Comparison of ENCODE assay signal across 7 cellular contexts in genomic region chr3:185549111-185549510, GRCh38. TPM values are rescaled to one million over a fixed set of nuclear protein-coding genes. Genes with fewer than 3 reads are reported as not detected.
DNase-seq lines count a peak whose midpoint lies in the region; ATAC-seq and TF ChIP-seq lines count a peak whose summit lies in the region.

No MANE protein-coding gene starts in this region.

- TF ChIP-seq POLR2A in adrenal gland (IDR thresholded peaks at IDR 0.05) (no peak), transverse colon (IDR thresholded peaks at IDR 0.05) (no peak)

- H3K9me3 ChIP-seq in adrenal gland (replicated peaks in 1 of 3) (no peaks in the 10 kb centered on the region), transverse colon (no peaks in the 10 kb centered on the region), OCI-LY7 (ENCODE audit: low read length) (no peaks in the 10 kb centered on the region)

- peak; percentile 96 for DNase-seq in HS-27A (ENCODE audit: low read depth)
- peak; percentile 37 to 92 (median 83) for DNase-seq in adrenal gland
- DNase-seq in left ventricle myocardium superior, result no peak
- DNase-seq in transverse colon, result no peak
- no peak for DNase-seq in NCI-H510A treated with DMSO at 0.1 percent for 48 hours (lab: John Stamatoyannopoulos, UW)
- no peak for DNase-seq in OCI-LY7 (ENCODE audit: low spot score)
- no peak for DNase-seq in GM13977 (ENCODE audit: low spot score)

- no TSS peak for BruUV-seq in OCI-LY7 (replicated peaks; lab: Mats Ljungman, UMichigan)

- no peak overlapping the region for H3K4me2 ChIP-seq in OCI-LY7 (ENCODE audit: low read length)

- H4K20me1 ChIP-seq in OCI-LY7 (ENCODE audit: insufficient read depth, low read length), result no peaks in the 10 kb centered on the region

- peak; percentile 55 for ATAC-seq in left ventricle myocardium superior

- H3K4me3 ChIP-seq in adrenal gland, result no peak overlapping the region
- peak overlapping the region in 1 of 4 donors; percentile 51 for H3K4me3 ChIP-seq in transverse colon
- no peak overlapping the region for H3K4me3 ChIP-seq in OCI-LY7 (ENCODE audit: low read depth, low read length, poor library complexity, severe bottlenecking)

- H3K36me3 ChIP-seq in adrenal gland (replicated peaks in 1 of 2) (no peaks in the 10 kb centered on the region), transverse colon (no peaks in the 10 kb centered on the region), OCI-LY7 (ENCODE audit: insufficient read depth, low read length) (no peaks in the 10 kb centered on the region)

- H3K27ac ChIP-seq in adrenal gland, result no peak overlapping the region
- H3K27ac ChIP-seq in transverse colon, result peak overlapping the region; percentile 66 to 89 (median 84)
- H3K27ac ChIP-seq in OCI-LY7 (ENCODE audit: low read depth, low read length, poor library complexity, severe bottlenecking), result no peak overlapping the region

- no peak overlapping the region for H2AFZ ChIP-seq in OCI-LY7 (ENCODE audit: low read length)

- H3K27me3 ChIP-seq in adrenal gland, result no peaks in the 10 kb centered on the region
- no peaks in the 10 kb centered on the region for H3K27me3 ChIP-seq in transverse colon

- POLR2A ChIA-PET in OCI-LY7 (lab: Charles Lee), result no interaction called here

- in situ Hi-C loops in transverse colon (cut with MboI; ENCODE audit: low pct_ligation_motif_present in 1 of 4, low pct_unique_long_range_greater_than_20kb in 1 of 4, low sequenced_read_pairs in 3 of 4) (no loop called here), GM13977 (cut with MboI; ENCODE audit: low pct_unique_long_range_greater_than_20kb, low sequenced_read_pairs, unreplicated experiment) (no loop called here)

- H3K9me2 ChIP-seq in OCI-LY7 (ENCODE audit: insufficient read depth, low read length), result no peaks in the 10 kb centered on the region

- no peaks in the 10 kb centered on the region for H3K79me2 ChIP-seq in OCI-LY7 (ENCODE audit: insufficient read depth, low read depth, low read length)

- H3K4me1 ChIP-seq in adrenal gland (replicated peaks in 1 of 2), result peaks cover 0 to 7% of the 10 kb centered on the region in 2 donors
- peaks cover 8 to 59% (median 30%) of the 10 kb centered on the region in 4 donors for H3K4me1 ChIP-seq in transverse colon
- no peaks in the 10 kb centered on the region for H3K4me1 ChIP-seq in OCI-LY7 (ENCODE audit: insufficient read depth, low read length, poor library complexity, severe bottlenecking)

- TF ChIP-seq CTCF in adrenal gland (IDR thresholded peaks at IDR 0.05), result no peak
- no peak for TF ChIP-seq CTCF in transverse colon (IDR thresholded peaks at IDR 0.05)
- TF ChIP-seq CTCF in OCI-LY7 (conservative IDR thresholded peaks at IDR 0.05; ENCODE audit: low read length), result no peak
- TF ChIP-seq CTCF in GM13977 (IDR thresholded peaks at IDR 0.05; ENCODE audit: extremely low read depth, insufficient read depth, missing control alignments), result no peak

- WGBS in adrenal gland, 4 donors, result 31 to 45% (median 34%) methylated on average over 3 of the region's 3 CpGs
- 53 to 59% methylated on average over 3 of the region's 3 CpGs for WGBS in transverse colon (ENCODE audit: low coverage in 1 of 2), 2 donors

- intact Hi-C loops in adrenal gland (cut with DNase I) (no loop called here), left ventricle myocardium superior (cut with micrococcal nuclease) (no loop called here), transverse colon (cut with DNase I; ENCODE audit: low total_unique reads) (no loop called here), OCI-LY7 (cut with micrococcal nuclease; ENCODE audit: unreplicated experiment) (no loop called here)

- TF ChIP-seq EP300 in transverse colon (IDR thresholded peaks at IDR 0.05; ENCODE audit: low read depth), result no peak

- CTCF ChIA-PET in OCI-LY7 (lab: Charles Lee; ENCODE audit: unreplicated experiment), result no interaction called here

RNA-seq across cellular contexts. Expression of gene LIPH, which starts 3.3 kb away (rescaled TPM):
- total RNA-seq in adrenal gland, result 1 to 10 TPM in 3 of 8 donors, under 1 TPM in 4, not detected in 1; 0.32 to 2.9 (median 0.90) TPM
- polyA plus RNA-seq in adrenal gland, result 1 to 10 TPM in 1 of 3 donors, under 1 TPM in 2; 0.07 to 1.0 (median 0.40) TPM
- total RNA-seq in left ventricle myocardium superior, result 0.10 TPM
- total RNA-seq in transverse colon, result 100 to 1,000 TPM in 1 of 4 donors, 10 to 100 TPM in 3; 31.6 to 115 (median 74.7) TPM
- total RNA-seq in OCI-LY7 (2014; rRNA removed; shearing (Covaris generic)), result not detected in 2 replicates
- not detected in 2 replicates for total RNA-seq in OCI-LY7 (2022)

RNA-seq across cellular contexts. Expression of gene SENP2, which starts 37.0 kb away (rescaled TPM):
- 10 to 100 TPM; 18.2 to 44.7 (median 27.2) TPM for total RNA-seq in adrenal gland
- polyA plus RNA-seq in adrenal gland, result 10 to 100 TPM in 1 of 3 donors, 1 to 10 TPM in 2; 7.6 to 46.3 (median 9.7) TPM
- total RNA-seq in left ventricle myocardium superior, result 25.1 TPM
- 10 to 100 TPM in 3 of 4 donors, 1 to 10 TPM in 1; 4.0 to 28.4 (median 18.4) TPM for total RNA-seq in transverse colon
- 39.8 and 62.0 TPM in 2 replicates for total RNA-seq in OCI-LY7 (2014; rRNA removed; shearing (Covaris generic))
- 64.5 and 70.0 TPM in 2 replicates for total RNA-seq in OCI-LY7 (2022)

RNA-seq across cellular contexts. Expression of gene TMEM41A, which starts 50.3 kb away (rescaled TPM):
- 10 to 100 TPM; 15.8 to 80.3 (median 33.4) TPM for total RNA-seq in adrenal gland
- polyA plus RNA-seq in adrenal gland, result 10 to 100 TPM; 19.9 to 56.8 (median 25.0) TPM
- total RNA-seq in left ventricle myocardium superior, result 9.2 TPM
- total RNA-seq in transverse colon, result 10 to 100 TPM; 13.5 to 20.6 (median 15.5) TPM
- 5.5 and 7.0 TPM in 2 replicates for total RNA-seq in OCI-LY7 (2014; rRNA removed; shearing (Covaris generic))
- 9.8 and 11.0 TPM in 2 replicates for total RNA-seq in OCI-LY7 (2022)

Comparison
In these comparisons a context has a peak if more than half of its experiments do, and no peak if none do; other contexts are left out.
1. DNase-seq: peak in HS-27A (single experiment) and adrenal gland (7 of 7); none in left ventricle myocardium superior (single experiment), transverse colon (single experiment), NCI-H510A treated with DMSO at 0.1 percent for 48 hours (single experiment), OCI-LY7 (single experiment) and GM13977 (single experiment).
2. H3K27ac ChIP-seq: peak in transverse colon (4 of 4); none in adrenal gland (0 of 5) and OCI-LY7 (single experiment).
3. RNA of gene LIPH, which starts 3.3 kb away (total RNA-seq): 31.6 to 115 TPM in transverse colon; 0.32 to 2.9 TPM in adrenal gland, 0.10 TPM in left ventricle myocardium superior (single experiment) and not detected in OCI-LY7; every median in the first group is over 4 times any median in the second.